Comparison of ENCODE assay signal across 3 cellular contexts in genomic region chr10:110034596-110034995, GRCh38.
TF ChIP-seq lines count a peak whose summit lies in the region.

No MANE protein-coding gene starts in this region.

TF ChIP-seq in SK-N-SH, 30 proteins besides CTCF, POLR2A, EP300 and RAD21:
- peak; percentile 81 for TF ChIP-seq MEF2A (IDR thresholded peaks at IDR 0.05; ENCODE audit: borderline replicate concordance, low read depth)
- TF ChIP-seq SMC3 (IDR thresholded peaks at IDR 0.05; ENCODE audit: low read depth, low read length), result no peak
- TF ChIP-seq FOSL2 (IDR thresholded peaks at IDR 0.05; ENCODE audit: borderline replicate concordance, low read depth), result 0 out of 2 replicates have a peak, but pooled peaks have one; percentile 4

TF ChIP-seq in SK-N-SH treated with all-trans-retinoic acid at 6 μM for 48 hours, 23 proteins besides CTCF, POLR2A, EP300 and RAD21:
- no peak for TF ChIP-seq PPARA (CRISPR knock-in tag; IDR thresholded peaks at IDR 0.05; ENCODE audit: borderline replicate concordance)
- no peak for TF ChIP-seq ZC3H10 (CRISPR knock-in tag; IDR thresholded peaks at IDR 0.05)
- no peak for TF ChIP-seq PATZ1 (CRISPR knock-in tag; IDR thresholded peaks at IDR 0.05; ENCODE audit: borderline replicate concordance)
- no peak for TF ChIP-seq ZFP3 (CRISPR knock-in tag; IDR thresholded peaks at IDR 0.05)
TF ChIP-seq in SK-N-SH treated with all-trans-retinoic acid at 6 μM for 48 hours: peak in this region for 0.

TF ChIP-seq in IMR-90, 13 proteins besides CTCF, POLR2A, EP300 and RAD21:
- TF ChIP-seq MXI1 (IDR thresholded peaks at IDR 0.05; ENCODE audit: borderline replicate concordance, low read depth, low read length) (no peak), BHLHE40 (IDR thresholded peaks at IDR 0.05; ENCODE audit: low read depth, low read length) (no peak), FOS (IDR thresholded peaks at IDR 0.05; ENCODE audit: low read depth, low read length) (no peak), USF2 (IDR thresholded peaks at IDR 0.05; ENCODE audit: low read depth, low read length) (no peak), CHD1 (IDR thresholded peaks at IDR 0.05; ENCODE audit: low read depth, low read length) (no peak), ELK1 (IDR thresholded peaks at IDR 0.05; ENCODE audit: borderline replicate concordance, low read depth, low read length) (no peak), SMC3 (IDR thresholded peaks at IDR 0.05; ENCODE audit: low read depth, low read length) (no peak)
